1 cellular context compared by ENCODE assay signal in genomic region chr3:149845570-149846244, GRCh38.
TF ChIP-seq lines count a peak whose summit lies in the region.

No MANE protein-coding gene starts in this region.

TF ChIP-seq in HepG2, 621 proteins besides CTCF, POLR2A, EP300 and RAD21 (continued from another document):
- TF ChIP-seq HNF4G (IDR thresholded peaks at IDR 0.05; ENCODE audit: borderline replicate concordance, low read depth, low read length) (peak; percentile 50; the same call in 1 of the 2 replicates), HNF4G (CRISPR knock-in tag; IDR thresholded peaks at IDR 0.05; ENCODE audit: borderline replicate concordance, low read depth) (no peak), ELF3 (CRISPR knock-in tag; IDR thresholded peaks at IDR 0.05) (peak; percentile 23; the same call in 1 of the 2 replicates), NCOA2 (CRISPR knock-in tag; IDR thresholded peaks at IDR 0.05) (peak; percentile 45), FOXA1 (IDR thresholded peaks at IDR 0.05) (peak; percentile 82), FOXA1 (CRISPR knock-in tag; IDR thresholded peaks at IDR 0.05) (peak; percentile 86), RARA (CRISPR knock-in tag; IDR thresholded peaks at IDR 0.05) (0 out of 2 replicates have a peak, but pooled peaks have one; percentile 6), YEATS2 (CRISPR knock-in tag; IDR thresholded peaks at IDR 0.05; ENCODE audit: borderline replicate concordance) (no peak), GATAD2A (CRISPR knock-in tag; IDR thresholded peaks at IDR 0.05) (peak; percentile 68), FOXP4 (CRISPR knock-in tag; IDR thresholded peaks at IDR 0.05) (peak; percentile 49), ISL2 (CRISPR knock-in tag; IDR thresholded peaks at IDR 0.05) (0 out of 2 replicates have a peak, but pooled peaks have one; percentile 41), RXRB (CRISPR knock-in tag; IDR thresholded peaks at IDR 0.05; ENCODE audit: borderline replicate concordance) (peak; percentile 21; the same call in 1 of the 2 replicates), SIN3B (IDR thresholded peaks at IDR 0.05; ENCODE audit: low read length) (no peak), ZNF138 (CRISPR knock-in tag; IDR thresholded peaks at IDR 0.05; ENCODE audit: low read depth) (no peak), SOX5 (CRISPR knock-in tag; IDR thresholded peaks at IDR 0.05; ENCODE audit: borderline replicate concordance) (peak; percentile 61), GABPA (IDR thresholded peaks at IDR 0.05; ENCODE audit: low read depth, low read length) (no peak), GABPA (CRISPR knock-in tag; IDR thresholded peaks at IDR 0.05; ENCODE audit: low read depth) (peak; percentile 28; the same call in 1 of the 2 replicates), SOX13 (IDR thresholded peaks at IDR 0.05) (no peak), SOX13 (CRISPR knock-in tag; conservative IDR thresholded peaks at IDR 0.05 in 1 of 2, IDR thresholded peaks at IDR 0.05 in 1 of 2) (peak in 1 of 2 experiments; percentile 34; a peak in 1 of 4 replicates), KAT8 (CRISPR knock-in tag; IDR thresholded peaks at IDR 0.05) (peak; percentile 41; the same call in 1 of the 2 replicates), MBNL3 (CRISPR knock-in tag; conservative IDR thresholded peaks at IDR 0.05) (no peak), CREM (IDR thresholded peaks at IDR 0.05) (peak; percentile 62), CREM (CRISPR knock-in tag; IDR thresholded peaks at IDR 0.05) (no peak), DR1 (CRISPR knock-in tag; IDR thresholded peaks at IDR 0.05) (no peak), ZNF121 (CRISPR knock-in tag; IDR thresholded peaks at IDR 0.05) (no peak), CC2D1A (CRISPR knock-in tag; IDR thresholded peaks at IDR 0.05) (no peak), SOX6 (IDR thresholded peaks at IDR 0.05) (no peak), SOX6 (CRISPR knock-in tag; IDR thresholded peaks at IDR 0.05) (peak; percentile 35; the same call in 1 of the 2 replicates), SRY (CRISPR knock-in tag; IDR thresholded peaks at IDR 0.05) (no peak), GFI1 (CRISPR knock-in tag; IDR thresholded peaks at IDR 0.05; ENCODE audit: borderline replicate concordance) (peak; percentile 45; the same call in 1 of the 2 replicates), ELF4 (CRISPR knock-in tag; IDR thresholded peaks at IDR 0.05; ENCODE audit: borderline replicate concordance) (no peak), MTA1 (CRISPR knock-in tag; IDR thresholded peaks at IDR 0.05; ENCODE audit: borderline replicate concordance) (no peak), SIX1 (CRISPR knock-in tag; IDR thresholded peaks at IDR 0.05; ENCODE audit: borderline replicate concordance) (peak; percentile 59; the same call in 1 of the 2 replicates), NFE2L1 (CRISPR knock-in tag; IDR thresholded peaks at IDR 0.05; ENCODE audit: borderline replicate concordance) (no peak), ZSCAN9 (CRISPR knock-in tag; IDR thresholded peaks at IDR 0.05; ENCODE audit: borderline replicate concordance) (no peak), ZNF616 (CRISPR knock-in tag; IDR thresholded peaks at IDR 0.05; ENCODE audit: low read depth) (no peak), IKZF4 (CRISPR knock-in tag; IDR thresholded peaks at IDR 0.05; ENCODE audit: borderline replicate concordance, low read depth, not compliant biosample characterization) (no peak), MIXL1 (CRISPR knock-in tag; IDR thresholded peaks at IDR 0.05) (peak; percentile 93), FOXP1 (IDR thresholded peaks at IDR 0.05) (no peak), FOXP1 (CRISPR knock-in tag; IDR thresholded peaks at IDR 0.05) (peak; percentile 86), SAP130 (CRISPR knock-in tag; IDR thresholded peaks at IDR 0.05; ENCODE audit: low read depth) (peak; percentile 38; the same call in 1 of the 2 replicates), ZNF773 (CRISPR knock-in tag; IDR thresholded peaks at IDR 0.05; ENCODE audit: borderline replicate concordance) (no peak), ZNF12 (CRISPR knock-in tag; IDR thresholded peaks at IDR 0.05) (no peak), ZKSCAN5 (CRISPR knock-in tag; IDR thresholded peaks at IDR 0.05) (no peak), ZNF3 (CRISPR knock-in tag; IDR thresholded peaks at IDR 0.05) (no peak), PHF20 (CRISPR knock-in tag; IDR thresholded peaks at IDR 0.05) (no peak), ZSCAN30 (CRISPR knock-in tag; IDR thresholded peaks at IDR 0.05) (no peak), FOXA3 (CRISPR knock-in tag; IDR thresholded peaks at IDR 0.05) (peak; percentile 93), KMT2A (CRISPR knock-in tag; IDR thresholded peaks at IDR 0.05) (no peak), HOMEZ (CRISPR knock-in tag; IDR thresholded peaks at IDR 0.05; ENCODE audit: low read depth) (peak; percentile 73; the same call in 1 of the 2 replicates), FOXJ3 (CRISPR knock-in tag; IDR thresholded peaks at IDR 0.05; ENCODE audit: borderline replicate concordance) (peak; percentile 52; the same call in 1 of the 2 replicates), ZNF557 (CRISPR knock-in tag; IDR thresholded peaks at IDR 0.05) (no peak), ZNF317 (CRISPR knock-in tag; IDR thresholded peaks at IDR 0.05) (no peak), MED1 (CRISPR knock-in tag; IDR thresholded peaks at IDR 0.05) (peak; percentile 56), ZBTB8A (CRISPR knock-in tag; IDR thresholded peaks at IDR 0.05; ENCODE audit: borderline replicate concordance, low read depth) (no peak), ZNF350 (CRISPR knock-in tag; IDR thresholded peaks at IDR 0.05; ENCODE audit: borderline replicate concordance, low read depth) (no peak)
- TF ChIP-seq, protein P1, sequence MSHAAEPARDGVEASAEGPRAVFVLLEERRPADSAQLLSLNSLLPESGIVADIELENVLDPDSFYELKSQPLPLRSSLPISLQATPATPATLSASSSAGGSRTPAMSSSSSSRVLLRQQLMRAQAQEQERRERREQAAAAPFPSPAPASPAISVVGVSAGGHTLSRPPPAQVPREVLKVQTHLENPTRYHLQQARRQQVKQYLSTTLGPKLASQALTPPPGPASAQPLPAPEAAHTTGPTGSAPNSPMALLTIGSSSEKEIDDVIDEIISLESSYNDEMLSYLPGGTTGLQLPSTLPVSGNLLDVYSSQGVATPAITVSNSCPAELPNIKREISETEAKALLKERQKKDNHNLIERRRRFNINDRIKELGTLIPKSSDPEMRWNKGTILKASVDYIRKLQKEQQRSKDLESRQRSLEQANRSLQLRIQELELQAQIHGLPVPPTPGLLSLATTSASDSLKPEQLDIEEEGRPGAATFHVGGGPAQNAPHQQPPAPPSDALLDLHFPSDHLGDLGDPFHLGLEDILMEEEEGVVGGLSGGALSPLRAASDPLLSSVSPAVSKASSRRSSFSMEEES (CRISPR knock-in tag; IDR thresholded peaks at IDR 0.05): peak; percentile 58; the same call in 1 of the 2 replicates
- TF ChIP-seq, protein P2, sequence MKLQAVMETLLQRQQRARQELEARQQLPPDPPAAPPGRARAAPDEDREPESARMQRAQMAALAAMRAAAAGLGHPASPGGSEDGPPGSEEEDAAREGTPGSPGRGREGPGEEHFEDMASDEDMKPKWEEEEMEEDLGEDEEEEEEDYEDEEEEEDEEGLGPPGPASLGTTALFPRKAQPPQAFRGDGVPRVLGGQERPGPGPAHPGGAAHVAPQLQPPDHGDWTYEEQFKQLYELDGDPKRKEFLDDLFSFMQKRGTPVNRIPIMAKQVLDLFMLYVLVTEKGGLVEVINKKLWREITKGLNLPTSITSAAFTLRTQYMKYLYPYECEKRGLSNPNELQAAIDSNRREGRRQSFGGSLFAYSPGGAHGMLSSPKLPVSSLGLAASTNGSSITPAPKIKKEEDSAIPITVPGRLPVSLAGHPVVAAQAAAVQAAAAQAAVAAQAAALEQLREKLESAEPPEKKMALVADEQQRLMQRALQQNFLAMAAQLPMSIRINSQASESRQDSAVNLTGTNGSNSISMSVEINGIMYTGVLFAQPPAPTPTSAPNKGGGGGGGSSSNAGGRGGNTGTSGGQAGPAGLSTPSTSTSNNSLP (IDR thresholded peaks at IDR 0.05; ENCODE audit: low read depth, low read length): peak; percentile 48; the same call in 1 of the 2 replicates
- TF ChIP-seq, protein P3, sequence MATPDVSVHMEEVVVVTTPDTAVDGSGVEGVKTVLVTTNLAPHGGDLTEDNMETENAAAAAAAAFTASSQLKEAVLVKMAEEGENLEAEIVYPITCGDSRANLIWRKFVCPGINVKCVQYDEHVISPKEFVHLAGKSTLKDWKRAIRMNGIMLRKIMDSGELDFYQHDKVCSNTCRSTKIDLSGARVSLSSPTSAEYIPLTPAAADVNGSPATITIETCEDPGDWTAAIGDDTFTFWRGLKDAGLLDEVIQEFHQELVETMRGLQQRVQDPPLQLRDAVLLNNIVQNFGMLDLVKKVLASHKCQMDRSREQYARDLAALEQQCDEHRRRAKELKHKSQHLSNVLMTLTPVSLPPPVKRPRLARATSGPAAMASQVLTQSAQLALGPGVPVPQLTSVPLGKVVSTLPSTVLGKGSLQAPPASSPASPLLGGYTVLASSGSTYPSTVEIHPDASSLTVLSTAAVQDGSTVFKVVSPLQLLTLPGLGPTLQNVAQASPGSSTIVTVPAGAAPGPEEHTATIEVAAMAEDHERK (CRISPR knock-in tag; IDR thresholded peaks at IDR 0.05; ENCODE audit: low read depth): no peak
- TF ChIP-seq, protein P4, sequence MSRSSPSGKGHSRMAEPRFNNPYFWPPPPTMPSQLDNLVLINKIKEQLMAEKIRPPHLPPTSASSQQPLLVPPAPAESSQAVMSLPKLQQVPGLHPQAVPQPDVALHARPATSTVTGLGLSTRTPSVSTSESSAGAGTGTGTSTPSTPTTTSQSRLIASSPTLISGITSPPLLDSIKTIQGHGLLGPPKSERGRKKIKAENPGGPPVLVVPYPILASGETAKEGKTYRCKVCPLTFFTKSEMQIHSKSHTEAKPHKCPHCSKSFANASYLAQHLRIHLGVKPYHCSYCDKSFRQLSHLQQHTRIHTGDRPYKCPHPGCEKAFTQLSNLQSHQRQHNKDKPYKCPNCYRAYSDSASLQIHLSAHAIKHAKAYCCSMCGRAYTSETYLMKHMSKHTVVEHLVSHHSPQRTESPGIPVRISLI (CRISPR knock-in tag; IDR thresholded peaks at IDR 0.05; ENCODE audit: borderline replicate concordance): no peak
